Comparison of ENCODE assay signal across 2 cellular contexts in genomic region chr16:89392881-89393730, GRCh38.
TF ChIP-seq lines count a peak whose summit lies in the region.

No MANE protein-coding gene starts in this region.

TF ChIP-seq in HepG2, 621 proteins besides CTCF, POLR2A, EP300 and RAD21 (continued from another document):
- no peak for TF ChIP-seq HOMEZ (CRISPR knock-in tag; IDR thresholded peaks at IDR 0.05; ENCODE audit: low read depth)
- no peak for TF ChIP-seq YY1 (IDR thresholded peaks at IDR 0.05; ENCODE audit: insufficient read depth, insufficient replicate concordance, low read depth, low read length)

TF ChIP-seq in K562, 482 proteins besides CTCF, POLR2A, EP300 and RAD21 (continued from another document):
- no peak for TF ChIP-seq SIN3B (IDR thresholded peaks at IDR 0.05; ENCODE audit: low read depth)
- TF ChIP-seq ADNP (tag; IDR thresholded peaks at IDR 0.05), result no peak
- no peak for TF ChIP-seq SMARCA4 (IDR thresholded peaks at IDR 0.05)
- TF ChIP-seq ZNF431 (CRISPR knock-in tag; IDR thresholded peaks at IDR 0.05), result no peak
